Comparison of ENCODE assay signal across 18 cellular contexts in the genomic region with DNA sequence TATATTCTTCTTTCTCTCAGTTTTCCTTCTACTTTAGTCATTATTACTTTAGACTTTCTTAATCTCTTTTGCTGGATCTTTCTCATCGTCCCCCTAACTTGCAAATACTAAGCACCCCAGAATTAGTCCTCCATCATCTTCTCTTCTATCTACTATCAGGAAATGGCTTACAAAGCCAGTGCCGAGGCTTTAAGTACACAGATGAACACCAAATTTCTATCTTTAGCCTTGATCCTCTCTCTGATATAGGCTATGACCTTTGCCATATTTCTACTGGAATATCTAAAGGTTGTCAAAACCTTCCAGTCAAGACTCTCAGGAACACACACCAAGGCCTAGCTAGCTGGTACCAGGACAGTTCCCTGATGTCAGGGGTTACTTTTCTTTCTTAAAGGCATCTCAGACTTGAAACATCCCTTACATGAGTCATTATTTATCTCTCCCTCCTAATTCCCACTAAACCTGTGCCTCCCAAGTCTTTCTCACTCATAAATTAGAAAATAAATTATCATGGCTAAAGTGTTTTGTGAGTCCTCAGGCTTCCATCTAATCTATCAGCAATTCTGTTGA.
DNase-seq lines count a peak whose midpoint lies in the region; TF ChIP-seq lines count a peak whose summit lies in the region.
"Had no signal": no experiment of that assay in that cellular context is flagged by ENCODE, and none has a peak within 500 bp of the region (broad histone marks: within the 10 kb centered on the region; RNA-seq: fewer than 3 reads in every experiment).

No MANE protein-coding gene starts in this region.

- peak overlapping the region in 1 of 2 experiments; percentile 87 for H2BK12ac ChIP-seq in mesenchymal stem cell (ENCODE audit: low read length in 2 of 2)

- H2AK5ac ChIP-seq in mesenchymal stem cell (ENCODE audit: low read length, severe bottlenecking) = no peak overlapping the region

- no peak overlapping the region for H2BK15ac ChIP-seq in mesenchymal stem cell (ENCODE audit: low read depth, poor library complexity, severe bottlenecking)

- H3K14ac ChIP-seq in mesenchymal stem cell (ENCODE audit: low read length in 2 of 2) = no peak overlapping the region

- 31% methylated on average over 2 of the region's 2 CpGs for WGBS in mesenchymal stem cell

- H3K27ac ChIP-seq in mesenchymal stem cell (ENCODE audit: low read length, poor library complexity, severe bottlenecking) = no peak overlapping the region
- H3K27ac ChIP-seq: sigmoid colon had no signal

- H3K27me3 ChIP-seq in mesenchymal stem cell (ENCODE audit: control insufficient read depth in 1 of 2, insufficient read depth in 1 of 2, low read length in 2 of 2) = no peaks in the 10 kb centered on the region

- H3K79me1 ChIP-seq in mesenchymal stem cell (replicated peaks; ENCODE audit: low read length, poor library complexity, severe bottlenecking) = no peaks in the 10 kb centered on the region

- H3K23ac ChIP-seq in mesenchymal stem cell (ENCODE audit: low read length in 2 of 2) = no peak overlapping the region

- peak overlapping the region; percentile 39 for H2BK120ac ChIP-seq in mesenchymal stem cell (ENCODE audit: low read depth, low read length)

- in situ Hi-C loops in Caki2 (cut with HindIII; ENCODE audit: low pct_unique_long_range_greater_than_20kb, low sequenced_read_pairs) = no loop called here

- DNase-seq in Caki2 (ENCODE audit: low read depth) = peak; percentile 23
- peak; percentile 68 for DNase-seq in NCI-H226
- peak; percentile 61 for DNase-seq in choroid plexus epithelial cell (ENCODE audit: low read depth)
- peak; percentile 77 for DNase-seq in mesenchymal stem cell
- DNase-seq in NCI-H69 (lab: John Stamatoyannopoulos, UW) = no peak
- no peak for DNase-seq in NCI-H1436 treated with DMSO at 0.1 percent for 48 hours (lab: John Stamatoyannopoulos, UW)
- no peak for DNase-seq in stimulated activated CD4-positive, alpha-beta T cell treated with anti-CD3 and anti-CD28 coated beads, Interleukin-2, amount 100 ng/mL, for 24 hours
- no peak for DNase-seq in Ammon's horn (ENCODE audit: low spot score)
- DNase-seq: activated CD4-positive, alpha-beta memory T cell treated with anti-CD3 and anti-CD28 coated beads, Interleukin-2, amount 10 ng/mL, durations not matched to agents 7 days and 5 days; activated naive CD8-positive, alpha-beta T cell treated with anti-CD3 and anti-CD28 coated beads, Interleukin-2, amount 10 ng/mL, durations not matched to agents 7 days and 5 days; AML-193; endodermal cell; head of caudate nucleus; NCI-H1930; NCI-H510A treated with DMSO at 0.1 percent for 48 hours; sigmoid colon; stimulated activated CD4-positive, alpha-beta T cell treated with anti-CD3 and anti-CD28 coated beads, Interleukin-4, amount 100 ng/mL, for 4 hours had no signal

- peak overlapping the region; percentile 78 for H3K9ac ChIP-seq in mesenchymal stem cell (ENCODE audit: low read length)

- H3K18ac ChIP-seq in mesenchymal stem cell (ENCODE audit: low read depth in 1 of 2, low read length in 2 of 2) = peak overlapping the region in 1 of 2 experiments; percentile 63

- peaks cover 3% of the 10 kb centered on the region for H3K4me1 ChIP-seq in mesenchymal stem cell (ENCODE audit: control insufficient read depth, insufficient read depth, low read depth, low read length)
- H3K4me1 ChIP-seq: HAP-1, sigmoid colon had no signal

- no peak overlapping the region for H3K4me3 ChIP-seq in choroid plexus epithelial cell (ENCODE audit: low read depth, low read length)
- no peak overlapping the region for H3K4me3 ChIP-seq in mesenchymal stem cell (ENCODE audit: insufficient read depth in 1 of 2, low read depth in 1 of 2, low read length in 2 of 2)
- H3K4me3 ChIP-seq: HAP-1, sigmoid colon had no signal

- no peak overlapping the region for H3K4me2 ChIP-seq in mesenchymal stem cell (ENCODE audit: low read length, poor library complexity, severe bottlenecking)

- peak overlapping the region; percentile 26 to 35 for H3K4ac ChIP-seq in mesenchymal stem cell (ENCODE audit: low read depth in 1 of 2, low read length in 2 of 2)

- H4K8ac ChIP-seq in mesenchymal stem cell (ENCODE audit: low read length) = no peak overlapping the region

- no peak overlapping the region for H2BK5ac ChIP-seq in mesenchymal stem cell (ENCODE audit: low read depth, low read length, poor library complexity, severe bottlenecking)

- H2AFZ ChIP-seq in mesenchymal stem cell (ENCODE audit: low read depth, low read length) = no peak overlapping the region

- no peak for TF ChIP-seq CTCF in choroid plexus epithelial cell (conservative IDR thresholded peaks at IDR 0.05; ENCODE audit: low read depth, low read length)

- H3K9me3 ChIP-seq in mesenchymal stem cell (ENCODE audit: control insufficient read depth, low read length) = no peaks in the 10 kb centered on the region
- H3K9me3 ChIP-seq: HAP-1, sigmoid colon had no signal

- peak overlapping the region; percentile 14 for H4K91ac ChIP-seq in mesenchymal stem cell (ENCODE audit: low read length)

- no peaks in the 10 kb centered on the region for H3K36me3 ChIP-seq in mesenchymal stem cell (ENCODE audit: control insufficient read depth in 1 of 2, insufficient read depth in 2 of 2, low read depth in 1 of 2, low read length in 2 of 2)
- H3K36me3 ChIP-seq: HAP-1, sigmoid colon had no signal

Comparison
In these comparisons a context has a peak if more than half of its experiments do, and no peak if none do; other contexts are left out.
1. DNase-seq: peak in Caki2 (single experiment), NCI-H226 (single experiment), choroid plexus epithelial cell (single experiment) and mesenchymal stem cell (single experiment); none in NCI-H69 (single experiment), NCI-H1436 treated with DMSO at 0.1 percent for 48 hours (single experiment), stimulated activated CD4-positive, alpha-beta T cell treated with anti-CD3 and anti-CD28 coated beads, Interleukin-2, amount 100 ng/mL, for 24 hours (0 of 2) and Ammon's horn (single experiment).